1 cellular context compared by ENCODE assay signal in the genomic region with DNA sequence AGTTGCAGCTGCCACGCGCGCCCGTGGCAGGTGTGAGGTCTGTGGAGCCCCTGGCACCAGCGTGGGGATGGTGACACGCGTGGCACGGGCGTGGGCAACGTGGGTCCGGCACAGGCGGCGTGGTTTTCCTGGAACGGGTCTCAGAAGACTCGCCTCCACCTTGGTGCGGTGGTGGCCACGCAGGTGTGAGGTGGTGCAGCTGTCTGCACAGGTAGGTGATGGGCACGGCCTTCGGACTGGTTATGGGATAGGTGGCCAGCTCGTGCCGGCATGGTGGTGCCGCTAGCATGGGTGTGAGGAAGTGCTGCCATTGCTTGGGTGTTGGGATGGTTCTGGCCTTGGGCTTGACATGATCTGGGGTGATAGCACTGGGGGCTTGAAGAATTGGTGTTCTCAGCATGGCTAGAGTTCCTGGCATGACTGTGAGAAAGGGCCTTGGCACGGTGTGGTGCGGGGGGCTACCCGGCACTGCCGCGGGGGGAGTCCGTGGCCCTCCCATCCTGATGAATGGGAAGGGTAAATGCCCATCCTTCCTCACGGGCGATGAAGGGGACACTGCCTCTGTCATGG.
TF ChIP-seq lines count a peak whose summit lies in the region.

No MANE protein-coding gene starts in this region.

TF ChIP-seq in IMR-90, 13 proteins besides CTCF, POLR2A, EP300 and RAD21 (continued from another document):
- TF ChIP-seq, protein P1, sequence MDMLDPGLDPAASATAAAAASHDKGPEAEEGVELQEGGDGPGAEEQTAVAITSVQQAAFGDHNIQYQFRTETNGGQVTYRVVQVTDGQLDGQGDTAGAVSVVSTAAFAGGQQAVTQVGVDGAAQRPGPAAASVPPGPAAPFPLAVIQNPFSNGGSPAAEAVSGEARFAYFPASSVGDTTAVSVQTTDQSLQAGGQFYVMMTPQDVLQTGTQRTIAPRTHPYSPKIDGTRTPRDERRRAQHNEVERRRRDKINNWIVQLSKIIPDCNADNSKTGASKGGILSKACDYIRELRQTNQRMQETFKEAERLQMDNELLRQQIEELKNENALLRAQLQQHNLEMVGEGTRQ (IDR thresholded peaks at IDR 0.05; ENCODE audit: low read depth, low read length) = no peak
- no peak for TF ChIP-seq FOS (IDR thresholded peaks at IDR 0.05; ENCODE audit: low read depth, low read length)
